In the genomic region with DNA sequence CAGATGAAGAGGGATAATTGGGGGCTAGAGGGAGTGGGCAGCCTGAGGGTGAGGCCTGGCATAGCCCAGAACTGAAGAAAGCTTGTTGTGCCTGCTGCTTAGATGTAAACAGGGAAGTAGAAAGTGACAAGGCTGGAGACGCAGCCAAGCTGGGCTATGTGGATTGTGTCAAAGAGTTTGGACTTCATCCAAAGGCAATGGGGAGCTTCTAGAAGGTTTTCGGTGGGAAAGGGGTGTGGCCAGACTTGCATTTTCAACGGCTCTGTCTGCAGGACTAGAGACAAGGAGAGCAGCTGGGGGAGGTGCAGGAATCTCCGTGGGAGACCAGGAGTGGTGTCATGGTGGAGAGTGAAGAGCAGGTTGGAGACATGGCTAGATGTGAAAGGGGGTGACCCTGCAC, we compare ENCODE assay signal across 1 cellular context.
TF ChIP-seq lines count a peak whose summit lies in the region.

No MANE protein-coding gene starts in this region.

TF ChIP-seq in K562, 482 proteins besides CTCF, POLR2A, EP300 and RAD21:
- TF ChIP-seq ZNF717 (CRISPR knock-in tag; IDR thresholded peaks at IDR 0.05), result no peak
- no peak for TF ChIP-seq NR2C2 (CRISPR knock-in tag; IDR thresholded peaks at IDR 0.05)
- TF ChIP-seq NR2C2 (tag; IDR thresholded peaks at IDR 0.05), result no peak
- TF ChIP-seq, protein P1, sequence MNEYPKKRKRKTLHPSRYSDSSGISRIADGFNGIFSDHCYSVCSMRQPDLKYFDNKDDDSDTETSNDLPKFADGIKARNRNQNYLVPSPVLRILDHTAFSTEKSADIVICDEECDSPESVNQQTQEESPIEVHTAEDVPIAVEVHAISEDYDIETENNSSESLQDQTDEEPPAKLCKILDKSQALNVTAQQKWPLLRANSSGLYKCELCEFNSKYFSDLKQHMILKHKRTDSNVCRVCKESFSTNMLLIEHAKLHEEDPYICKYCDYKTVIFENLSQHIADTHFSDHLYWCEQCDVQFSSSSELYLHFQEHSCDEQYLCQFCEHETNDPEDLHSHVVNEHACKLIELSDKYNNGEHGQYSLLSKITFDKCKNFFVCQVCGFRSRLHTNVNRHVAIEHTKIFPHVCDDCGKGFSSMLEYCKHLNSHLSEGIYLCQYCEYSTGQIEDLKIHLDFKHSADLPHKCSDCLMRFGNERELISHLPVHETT (CRISPR knock-in tag; conservative IDR thresholded peaks at IDR 0.05 in 1 of 2, IDR thresholded peaks at IDR 0.05 in 1 of 2), result 0 out of 4 replicates have a peak, but pooled peaks of 1 of the 2 experiments have one; percentile 28
- TF ChIP-seq, protein P2, sequence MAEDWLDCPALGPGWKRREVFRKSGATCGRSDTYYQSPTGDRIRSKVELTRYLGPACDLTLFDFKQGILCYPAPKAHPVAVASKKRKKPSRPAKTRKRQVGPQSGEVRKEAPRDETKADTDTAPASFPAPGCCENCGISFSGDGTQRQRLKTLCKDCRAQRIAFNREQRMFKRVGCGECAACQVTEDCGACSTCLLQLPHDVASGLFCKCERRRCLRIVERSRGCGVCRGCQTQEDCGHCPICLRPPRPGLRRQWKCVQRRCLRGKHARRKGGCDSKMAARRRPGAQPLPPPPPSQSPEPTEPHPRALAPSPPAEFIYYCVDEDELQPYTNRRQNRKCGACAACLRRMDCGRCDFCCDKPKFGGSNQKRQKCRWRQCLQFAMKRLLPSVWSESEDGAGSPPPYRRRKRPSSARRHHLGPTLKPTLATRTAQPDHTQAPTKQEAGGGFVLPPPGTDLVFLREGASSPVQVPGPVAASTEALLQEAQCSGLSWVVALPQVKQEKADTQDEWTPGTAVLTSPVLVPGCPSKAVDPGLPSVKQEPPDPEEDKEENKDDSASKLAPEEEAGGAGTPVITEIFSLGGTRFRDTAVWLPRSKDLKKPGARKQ (CRISPR knock-in tag; IDR thresholded peaks at IDR 0.05), result no peak
- TF ChIP-seq SRSF3 (IDR thresholded peaks at IDR 0.05; ENCODE audit: insufficient read depth, low read length), result no peak
- TF ChIP-seq ZNF696 (CRISPR knock-in tag; conservative IDR thresholded peaks at IDR 0.05), result no peak
- TF ChIP-seq NFIC (IDR thresholded peaks at IDR 0.05), result peak; percentile 62
- peak; percentile 94 to 95 for TF ChIP-seq FOXK2 (conservative IDR thresholded peaks at IDR 0.05 in 1 of 2, IDR thresholded peaks at IDR 0.05 in 1 of 2; ENCODE audit: low read depth in 2 of 2)
- TF ChIP-seq ARID1B (IDR thresholded peaks at IDR 0.05), result peak; percentile 13; the same call in 1 of the 2 replicates
- TF ChIP-seq RHOXF2B (CRISPR knock-in tag; conservative IDR thresholded peaks at IDR 0.05), result no peak
- TF ChIP-seq TCF3 (CRISPR knock-in tag; IDR thresholded peaks at IDR 0.05), result peak; percentile 16; the same call in 1 of the 2 replicates
- no peak for TF ChIP-seq NONO (IDR thresholded peaks at IDR 0.05; ENCODE audit: low read depth in 2 of 2, low read length in 1 of 2)
- TF ChIP-seq LCOR (CRISPR knock-in tag; IDR thresholded peaks at IDR 0.05), result no peak
- TF ChIP-seq CBFA2T3 (IDR thresholded peaks at IDR 0.05), result 0 out of 2 replicates have a peak, but pooled peaks have one; percentile 22
